Comparison of ENCODE assay signal across 18 cellular contexts in genomic region chr5:133367413-133367812, GRCh38.
"Had no signal": no experiment of that assay in that cellular context is flagged by ENCODE, and none has a peak within 500 bp of the region (broad histone marks: within the 10 kb centered on the region; RNA-seq: fewer than 3 reads in every experiment).

No MANE protein-coding gene starts in this region.

- H3K27ac Mint-ChIP-seq: effector memory CD8-positive, alpha-beta T cell; natural killer cell; type B pancreatic cell had no signal

- ATAC-seq: effector memory CD8-positive, alpha-beta T cell; gastroesophageal sphincter; left cardiac atrium; natural killer cell had no signal

- H3K36me3 Mint-ChIP-seq: natural killer cell, type B pancreatic cell had no signal

- H3K27me3 Mint-ChIP-seq: type B pancreatic cell had no signal

- H3K4me3 Mint-ChIP-seq: effector memory CD8-positive, alpha-beta T cell; natural killer cell; type B pancreatic cell had no signal

- H3K9me3 Mint-ChIP-seq: effector memory CD8-positive, alpha-beta T cell; natural killer cell; type B pancreatic cell had no signal

- DNase-seq: effector memory CD8-positive, alpha-beta T cell; esophagus squamous epithelium; foreskin fibroblast; kidney; left cardiac atrium; left ventricle myocardium inferior; mesenchymal stem cell; natural killer cell; psoas muscle; retina; sigmoid colon; stimulated activated CD4-positive, alpha-beta T cell treated with anti-CD3 and anti-CD28 coated beads, Interleukin-2, amount 100 ng/mL, for 24 hours; stimulated activated naive CD4-positive, alpha-beta T cell; stomach; substantia nigra; thyroid gland had no signal

- H3K4me1 Mint-ChIP-seq: natural killer cell had no signal

- H3K9me3 ChIP-seq: esophagus squamous epithelium, gastroesophageal sphincter, left ventricle myocardium inferior, psoas muscle, sigmoid colon, stomach, thyroid gland had no signal
